8 cellular contexts compared by ENCODE assay signal in the genomic region with DNA sequence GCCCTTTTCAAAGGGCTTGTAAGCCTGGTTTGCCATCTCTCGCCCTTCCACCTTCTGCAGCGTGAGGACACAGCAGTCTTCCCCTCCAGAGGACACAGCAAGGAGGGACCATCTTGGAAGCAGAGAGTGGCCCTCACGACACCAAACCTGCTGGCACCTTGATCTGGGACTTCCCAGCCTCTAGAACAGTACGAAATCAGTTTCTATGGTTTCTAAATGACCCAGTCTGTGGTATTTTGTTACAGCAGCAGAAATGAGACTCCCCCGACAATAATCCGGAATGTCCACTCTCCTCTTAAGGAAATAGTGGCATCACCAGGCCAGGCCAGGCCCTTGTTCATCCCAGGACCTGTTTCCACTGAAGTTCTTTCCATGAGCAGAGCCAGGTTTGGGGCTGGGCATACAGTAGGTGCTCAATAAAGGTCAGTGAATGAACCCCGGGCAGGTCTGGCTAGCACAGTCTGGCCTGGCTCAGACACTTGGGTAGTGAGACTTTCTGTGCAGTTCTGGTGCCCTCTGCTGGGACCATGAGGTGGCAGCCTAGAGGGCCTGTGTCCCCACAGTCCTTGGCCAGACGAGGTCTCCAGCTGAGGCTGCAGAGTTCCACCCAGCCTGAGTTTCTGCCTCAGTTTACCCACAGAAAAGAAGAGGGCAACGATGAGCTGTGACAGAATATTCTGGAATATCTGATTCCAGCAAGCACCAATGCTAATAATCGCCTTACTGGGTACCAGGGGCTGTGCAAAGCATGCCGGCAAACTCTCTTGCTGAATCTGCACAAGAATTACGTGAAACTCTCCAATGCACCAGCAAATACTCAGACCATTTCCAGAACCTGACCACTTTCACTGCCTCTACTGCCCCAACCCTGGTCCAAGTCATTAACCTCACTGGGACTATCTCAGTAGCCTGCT. TPM values are rescaled to one million over a fixed set of nuclear protein-coding genes. Genes with fewer than 3 reads are reported as not detected.
DNase-seq lines count a peak whose midpoint lies in the region; ATAC-seq, FAIRE-seq and TF ChIP-seq lines count a peak whose summit lies in the region.

No MANE protein-coding gene starts in this region.

- CTCF ChIA-PET in GM10248 (lab: Yijun Ruan, JAX), result interaction anchor here (0.6 to 9.6 kb wide), 20 partner anchors 9 to 314 kb away, joined by 3 to 158 read pairs (median 4); a partner anchor contains a TSS
- CTCF ChIA-PET in HepG2 (lab: Yijun Ruan, JAX; ENCODE audit: low intra/inter-chr PET ratio, low total read pairs), result interaction anchor here (0.7 to 2.3 kb wide), 6 partner anchors 71 to 286 kb away, joined by 3 to 34 read pairs (median 10); no protein-coding TSS in a partner anchor

- peak; percentile 72 for ATAC-seq in HG02642 (IDR thresholded peaks at IDR 0.05; ENCODE audit: poor library complexity, unreplicated experiment)
- ATAC-seq in HepG2, result peak; percentile 98
- no peak for ATAC-seq in GM18517 (IDR thresholded peaks at IDR 0.05; ENCODE audit: unreplicated experiment)

- FAIRE-seq in HepG2 (lab: Jason Lieb, UNC), result peak; percentile 93

- 72% methylated on average over 9 of the region's 12 CpGs for WGBS in HepG2 (ENCODE audit: low lambda C conversion rate)

- H3K4me2 ChIP-seq in HepG2 (ENCODE audit: low read depth, low read length), result no peak overlapping the region

- no peak overlapping the region for H2AFZ ChIP-seq in HepG2 (ENCODE audit: low read length)

- no peak for TF ChIP-seq EP300 in HepG2 (IDR thresholded peaks at IDR 0.05; ENCODE audit: low read depth in 2 of 2, low read length in 2 of 2)
- TF ChIP-seq EP300 in HepG2 (CRISPR knock-in tag; IDR thresholded peaks at IDR 0.05; ENCODE audit: borderline replicate concordance), result no peak

- peaks cover 12% of the 10 kb centered on the region for H3K4me1 ChIP-seq in HepG2 (ENCODE audit: insufficient read depth, low read length)

- H3K27ac ChIP-seq in HepG2 (ENCODE audit: extremely low read length, insufficient read depth, low read length), result no peak overlapping the region

- POLR2A ChIA-PET in GM10248 (lab: Yijun Ruan, JAX) (interaction anchor here (0.6 kb wide), 1 partner anchor 10 kb away, joined by 6 read pairs; no protein-coding TSS in a partner anchor), HepG2 (lab: Yijun Ruan, JAX) (interaction anchor here (0.6 kb wide), 1 partner anchor 146 kb away, joined by 3 read pairs; no protein-coding TSS in a partner anchor)

- TF ChIP-seq POLR2A in HepG2 (IDR thresholded peaks at IDR 0.05; ENCODE audit: insufficient read depth in 1 of 2, low read depth in 2 of 2, low read length in 2 of 2), result no peak

- H4K20me1 ChIP-seq in HepG2 (ENCODE audit: insufficient read depth, low read length), result no peaks in the 10 kb centered on the region

- in situ Hi-C loops in HepG2 (cut with HindIII; ENCODE audit: extremely low pct_ligation_motif_present, low pct_unique_long_range_greater_than_20kb), result no loop called here

- no TSS peak for BruUV-seq in HepG2 (replicated peaks; lab: Mats Ljungman, UMichigan)

- no peaks in the 10 kb centered on the region for H3K9me3 ChIP-seq in HepG2 (ENCODE audit: low read length)

- intact Hi-C loops in HepG2 (cut with micrococcal nuclease; ENCODE audit: unreplicated experiment), result loop anchor here (1.0 to 2.0 kb wide), 3 partner anchors 72 to 159 kb away; no protein-coding TSS in a partner anchor

- TF ChIP-seq RAD21 in HepG2 (CRISPR knock-in tag; IDR thresholded peaks at IDR 0.05), result peak; percentile 96

- H3K36me3 ChIP-seq in HepG2 (replicated peaks in 1 of 2; ENCODE audit: control insufficient read depth in 1 of 2, insufficient read depth in 2 of 2, low read length in 2 of 2), result peaks cover 1 to 3% of the 10 kb centered on the region in 2 experiments; a peak in 1 of 5 replicates

- H3K4me3 ChIP-seq in HepG2 (replicated peaks in 1 of 3; ENCODE audit: insufficient read depth in 1 of 3, low read depth in 2 of 3, low read length in 3 of 3), result no peak overlapping the region

- no peaks in the 10 kb centered on the region for H3K79me2 ChIP-seq in HepG2 (ENCODE audit: insufficient read depth, low read length)

- H3K27me3 ChIP-seq in HepG2 (ENCODE audit: control insufficient read depth in 1 of 2, insufficient read depth in 2 of 2, low read length in 2 of 2), result no peaks in the 10 kb centered on the region

- TF ChIP-seq CTCF in GM10248 (IDR thresholded peaks at IDR 0.05; ENCODE audit: control extremely low read depth, extremely low read depth, low read depth, missing control alignments), result peak; percentile 93
- TF ChIP-seq CTCF in HepG2 (CRISPR knock-in tag; IDR thresholded peaks at IDR 0.05), result peak; percentile 98

- H3K9ac ChIP-seq in HepG2 (ENCODE audit: insufficient read depth, low read depth, low read length), result no peak overlapping the region

- DNase-seq in GM10248 (ENCODE audit: extremely low spot score) (peak; percentile 87), NCI-H2171 (lab: John Stamatoyannopoulos, UW) (peak; percentile 36), cerebellar cortex (ENCODE audit: low spot score) (peak; percentile 78), HepG2 (ENCODE audit: low spot score) (peak; percentile 59)
- peak; percentile 74 for DNase-seq in activated CD4-positive, CD25-positive, alpha-beta regulatory T cell treated with anti-CD3 and anti-CD28 coated beads, Interleukin-2, amount 50 U/mL, for 72 hours
- DNase-seq in stimulated activated CD4-positive, alpha-beta T cell treated with anti-CD3 and anti-CD28 coated beads, TNF-alpha, amount 100 ng/mL, for 1 hour (ENCODE audit: low read depth in 3 of 3, low spot score in 1 of 3), result peak; percentile 39 to 62 (median 55)

RNA-seq across cellular contexts. Expression of a gene that starts 14.0 kb away (rescaled TPM):
- total RNA-seq in HepG2 (2016; rRNA removed; fragmentation: Illumina TruSeq; extraction: Trizol), result 3.4 and 6.0 TPM in 2 replicates
- 2.0 and 2.1 TPM in 2 replicates for total RNA-seq in HepG2 (2016; cell fraction: cytosol; rRNA removed; fragmentation: Illumina TruSeq; extraction: Trizol; ENCODE audit: low read depth)
- total RNA-seq in HepG2 (2016; cell fraction: insoluble cytoplasmic fraction; rRNA removed; fragmentation: Illumina TruSeq; extraction: Trizol), result 3.8 and 6.2 TPM in 2 replicates
- 4.2 and 4.6 TPM in 2 replicates for total RNA-seq in HepG2 (2016; cell fraction: membrane; rRNA removed; fragmentation: Illumina TruSeq; extraction: Trizol)
- 7.6 and 8.0 TPM in 2 replicates for total RNA-seq in HepG2 (2016; cell fraction: nucleus; rRNA removed; fragmentation: Illumina TruSeq; extraction: Trizol)
- polyA plus RNA-seq in HepG2 (2011; rRNA removed), result 4.8 and 5.1 TPM in 2 replicates
- polyA plus RNA-seq in HepG2 (2011; cell fraction: cytosol; rRNA removed), result 2.5 and 4.1 TPM in 2 replicates
- 9.9 and 12.0 TPM in 2 replicates for polyA plus RNA-seq in HepG2 (2011; cell fraction: nucleus; rRNA removed)
- 2.4 and 3.6 TPM in 2 replicates for polyA plus RNA-seq in HepG2 (2012)
- 0.78 and 1.3 TPM in 2 replicates for polyA plus RNA-seq in HepG2 (2016; cell fraction: cytosol; fragmentation: Illumina TruSeq; extraction: Trizol; ENCODE audit: low read depth)
- polyA plus RNA-seq in HepG2 (2016; cell fraction: insoluble cytoplasmic fraction; fragmentation: Illumina TruSeq; extraction: Trizol; ENCODE audit: low read depth), result 2.3 and 4.0 TPM in 2 replicates
- 1.7 and 2.1 TPM in 2 replicates for polyA plus RNA-seq in HepG2 (2016; cell fraction: membrane; fragmentation: Illumina TruSeq; extraction: Trizol; ENCODE audit: low read depth)
- polyA plus RNA-seq in HepG2 (2016; cell fraction: nucleus; fragmentation: Illumina TruSeq; extraction: Trizol; ENCODE audit: insufficient read depth, low read depth), result 12.6 and 14.0 TPM in 2 replicates
- 16.7 and 18.1 TPM in 2 replicates for polyA minus RNA-seq in HepG2 (2011; rRNA and poly(A)+ RNA removed; ENCODE audit: low replicate concordance)
- 4.4 and 4.7 TPM in 2 replicates for polyA minus RNA-seq in HepG2 (2011; cell fraction: cytosol; rRNA and poly(A)+ RNA removed)
- 9.8 and 10.9 TPM in 2 replicates for polyA minus RNA-seq in HepG2 (2011; cell fraction: nucleus; rRNA and poly(A)+ RNA removed)

RNA-seq across cellular contexts. Expression of a gene that starts 22.8 kb away (rescaled TPM):
- 10.6 and 14.6 TPM in 2 replicates for total RNA-seq in HepG2 (2016; rRNA removed; fragmentation: Illumina TruSeq; extraction: Trizol)
- 4.5 and 4.8 TPM in 2 replicates for total RNA-seq in HepG2 (2016; cell fraction: cytosol; rRNA removed; fragmentation: Illumina TruSeq; extraction: Trizol; ENCODE audit: low read depth)
- 12.7 and 14.8 TPM in 2 replicates for total RNA-seq in HepG2 (2016; cell fraction: insoluble cytoplasmic fraction; rRNA removed; fragmentation: Illumina TruSeq; extraction: Trizol)
- 8.7 and 8.8 TPM in 2 replicates for total RNA-seq in HepG2 (2016; cell fraction: membrane; rRNA removed; fragmentation: Illumina TruSeq; extraction: Trizol)
- total RNA-seq in HepG2 (2016; cell fraction: nucleus; rRNA removed; fragmentation: Illumina TruSeq; extraction: Trizol), result 11.1 and 14.0 TPM in 2 replicates
- 13.2 and 15.5 TPM in 2 replicates for polyA plus RNA-seq in HepG2 (2011; rRNA removed)
- 10.6 and 23.9 TPM in 2 replicates for polyA plus RNA-seq in HepG2 (2011; cell fraction: cytosol; rRNA removed)
- 115 and 150 TPM in 2 replicates for polyA plus RNA-seq in HepG2 (2011; cell fraction: nucleus; rRNA removed)
- polyA plus RNA-seq in HepG2 (2012), result 6.2 and 7.8 TPM in 2 replicates
- polyA plus RNA-seq in HepG2 (2016; cell fraction: cytosol; fragmentation: Illumina TruSeq; extraction: Trizol; ENCODE audit: low read depth), result 7.1 and 7.6 TPM in 2 replicates
- 14.3 and 16.0 TPM in 2 replicates for polyA plus RNA-seq in HepG2 (2016; cell fraction: insoluble cytoplasmic fraction; fragmentation: Illumina TruSeq; extraction: Trizol; ENCODE audit: low read depth)
- polyA plus RNA-seq in HepG2 (2016; cell fraction: membrane; fragmentation: Illumina TruSeq; extraction: Trizol; ENCODE audit: low read depth), result 10.5 and 12.0 TPM in 2 replicates
- polyA plus RNA-seq in HepG2 (2016; cell fraction: nucleus; fragmentation: Illumina TruSeq; extraction: Trizol; ENCODE audit: insufficient read depth, low read depth), result 40.3 and 43.3 TPM in 2 replicates
- polyA minus RNA-seq in HepG2 (2011; rRNA and poly(A)+ RNA removed; ENCODE audit: low replicate concordance), result 20.5 and 24.4 TPM in 2 replicates
- polyA minus RNA-seq in HepG2 (2011; cell fraction: cytosol; rRNA and poly(A)+ RNA removed), result 6.2 and 10.0 TPM in 2 replicates
- 14.0 and 15.5 TPM in 2 replicates for polyA minus RNA-seq in HepG2 (2011; cell fraction: nucleus; rRNA and poly(A)+ RNA removed)

RNA-seq across cellular contexts. Expression of a gene that starts 28.2 kb away (rescaled TPM):
- total RNA-seq in HepG2 (2016; rRNA removed; fragmentation: Illumina TruSeq; extraction: Trizol), result 178 and 220 TPM in 2 replicates
- 710 and 791 TPM in 2 replicates for total RNA-seq in HepG2 (2016; cell fraction: cytosol; rRNA removed; fragmentation: Illumina TruSeq; extraction: Trizol; ENCODE audit: low read depth)
- total RNA-seq in HepG2 (2016; cell fraction: insoluble cytoplasmic fraction; rRNA removed; fragmentation: Illumina TruSeq; extraction: Trizol), result 169 and 227 TPM in 2 replicates
- 491 and 557 TPM in 2 replicates for total RNA-seq in HepG2 (2016; cell fraction: membrane; rRNA removed; fragmentation: Illumina TruSeq; extraction: Trizol)
- total RNA-seq in HepG2 (2016; cell fraction: nucleus; rRNA removed; fragmentation: Illumina TruSeq; extraction: Trizol), result 80.1 and 103 TPM in 2 replicates
- polyA plus RNA-seq in HepG2 (2011; rRNA removed), result 155 and 179 TPM in 2 replicates
- polyA plus RNA-seq in HepG2 (2011; cell fraction: cytosol; rRNA removed), result 176 and 208 TPM in 2 replicates
- polyA plus RNA-seq in HepG2 (2011; cell fraction: nucleus; rRNA removed), result 332 and 368 TPM in 2 replicates
- polyA plus RNA-seq in HepG2 (2012), result 109 and 121 TPM in 2 replicates
- polyA plus RNA-seq in HepG2 (2016; cell fraction: cytosol; fragmentation: Illumina TruSeq; extraction: Trizol; ENCODE audit: low read depth), result 761 and 860 TPM in 2 replicates
- 159 and 186 TPM in 2 replicates for polyA plus RNA-seq in HepG2 (2016; cell fraction: insoluble cytoplasmic fraction; fragmentation: Illumina TruSeq; extraction: Trizol; ENCODE audit: low read depth)
- 440 and 496 TPM in 2 replicates for polyA plus RNA-seq in HepG2 (2016; cell fraction: membrane; fragmentation: Illumina TruSeq; extraction: Trizol; ENCODE audit: low read depth)
- polyA plus RNA-seq in HepG2 (2016; cell fraction: nucleus; fragmentation: Illumina TruSeq; extraction: Trizol; ENCODE audit: insufficient read depth, low read depth), result 178 and 189 TPM in 2 replicates
- 30.5 and 34.7 TPM in 2 replicates for polyA minus RNA-seq in HepG2 (2011; rRNA and poly(A)+ RNA removed; ENCODE audit: low replicate concordance)
- 30.8 and 31.7 TPM in 2 replicates for polyA minus RNA-seq in HepG2 (2011; cell fraction: cytosol; rRNA and poly(A)+ RNA removed)
- polyA minus RNA-seq in HepG2 (2011; cell fraction: nucleus; rRNA and poly(A)+ RNA removed), result 19.3 and 22.6 TPM in 2 replicates

RNA-seq across cellular contexts. Expression of a gene that starts 56.3 kb away (rescaled TPM):
- total RNA-seq in HepG2 (2016; rRNA removed; fragmentation: Illumina TruSeq; extraction: Trizol), result 5.3 TPM in 2 replicates
- 1.5 and 1.6 TPM in 2 replicates for total RNA-seq in HepG2 (2016; cell fraction: cytosol; rRNA removed; fragmentation: Illumina TruSeq; extraction: Trizol; ENCODE audit: low read depth)
- 4.0 and 5.3 TPM in 2 replicates for total RNA-seq in HepG2 (2016; cell fraction: insoluble cytoplasmic fraction; rRNA removed; fragmentation: Illumina TruSeq; extraction: Trizol)
- total RNA-seq in HepG2 (2016; cell fraction: membrane; rRNA removed; fragmentation: Illumina TruSeq; extraction: Trizol), result 5.1 and 5.2 TPM in 2 replicates
- total RNA-seq in HepG2 (2016; cell fraction: nucleus; rRNA removed; fragmentation: Illumina TruSeq; extraction: Trizol), result 3.6 and 4.5 TPM in 2 replicates
- polyA plus RNA-seq in HepG2 (2011; rRNA removed), result 4.6 and 4.8 TPM in 2 replicates
- 7.4 and 7.7 TPM in 2 replicates for polyA plus RNA-seq in HepG2 (2011; cell fraction: cytosol; rRNA removed)
- 7.8 and 10.1 TPM in 2 replicates for polyA plus RNA-seq in HepG2 (2011; cell fraction: nucleus; rRNA removed)
- 4.7 and 5.8 TPM in 2 replicates for polyA plus RNA-seq in HepG2 (2012)
- polyA plus RNA-seq in HepG2 (2016; cell fraction: cytosol; fragmentation: Illumina TruSeq; extraction: Trizol; ENCODE audit: low read depth), result 1.9 and 2.0 TPM in 2 replicates
- 6.9 and 8.5 TPM in 2 replicates for polyA plus RNA-seq in HepG2 (2016; cell fraction: insoluble cytoplasmic fraction; fragmentation: Illumina TruSeq; extraction: Trizol; ENCODE audit: low read depth)
- polyA plus RNA-seq in HepG2 (2016; cell fraction: membrane; fragmentation: Illumina TruSeq; extraction: Trizol; ENCODE audit: low read depth), result 4.4 and 4.6 TPM in 2 replicates
- polyA plus RNA-seq in HepG2 (2016; cell fraction: nucleus; fragmentation: Illumina TruSeq; extraction: Trizol; ENCODE audit: insufficient read depth, low read depth), result 8.1 and 10.3 TPM in 2 replicates
- polyA minus RNA-seq in HepG2 (2011; rRNA and poly(A)+ RNA removed; ENCODE audit: low replicate concordance), result 7.0 and 9.7 TPM in 2 replicates
- 6.2 and 6.3 TPM in 2 replicates for polyA minus RNA-seq in HepG2 (2011; cell fraction: cytosol; rRNA and poly(A)+ RNA removed)
- 8.0 and 8.7 TPM in 2 replicates for polyA minus RNA-seq in HepG2 (2011; cell fraction: nucleus; rRNA and poly(A)+ RNA removed)

Comparison
In these comparisons a context has a peak if more than half of its experiments do, and no peak if none do; other contexts are left out.
1. DNase-seq: peak in every context shown above with its lines; median percentile 87 in GM10248; 78 in cerebellar cortex; 74 in activated CD4-positive, CD25-positive, alpha-beta regulatory T cell treated with anti-CD3 and anti-CD28 coated beads, Interleukin-2, amount 50 U/mL, for 72 hours; 59 in HepG2; 55 in stimulated activated CD4-positive, alpha-beta T cell treated with anti-CD3 and anti-CD28 coated beads, TNF-alpha, amount 100 ng/mL, for 1 hour; 36 in NCI-H2171.